14 cellular contexts compared by ENCODE assay signal in the genomic region with DNA sequence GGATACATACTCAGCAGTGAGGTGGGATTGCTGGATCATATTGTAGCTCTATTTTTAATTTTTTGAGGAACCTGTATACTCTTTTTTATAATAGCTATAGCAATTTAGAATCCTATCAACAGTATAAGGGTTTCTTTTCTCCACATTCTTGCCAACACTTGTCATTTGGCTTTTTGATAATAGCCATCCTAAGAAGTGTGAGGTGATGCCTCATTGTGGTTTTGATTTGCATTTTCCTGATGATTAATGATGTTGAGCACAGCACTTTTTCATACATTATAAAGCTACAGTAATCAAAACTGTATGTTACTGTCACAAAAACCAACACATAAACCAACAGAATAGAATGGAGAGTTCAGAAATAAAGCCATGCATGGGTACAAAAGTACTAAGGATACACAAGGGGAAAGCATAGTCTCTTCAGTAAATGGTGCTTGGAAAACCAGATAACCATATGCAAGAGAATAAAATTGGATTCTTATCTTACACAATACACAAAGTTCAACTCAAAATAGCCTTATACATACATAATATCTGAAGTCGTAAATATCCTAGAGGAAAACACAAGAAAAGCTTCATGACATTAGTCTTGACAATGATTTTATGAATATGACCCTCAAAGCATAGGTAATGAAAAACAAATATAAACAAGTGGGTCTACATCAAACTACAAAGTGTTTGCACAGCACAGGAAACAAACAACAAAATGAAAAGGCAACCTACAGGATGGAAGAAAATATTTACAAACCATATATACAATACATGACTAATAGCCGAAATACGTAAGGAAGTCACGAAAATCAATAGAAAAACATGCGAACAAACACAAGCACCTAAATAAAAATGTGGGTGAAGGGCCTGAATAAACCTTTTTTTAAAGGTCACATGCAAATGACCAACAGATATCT.
"Had no signal": no experiment of that assay in that cellular context is flagged by ENCODE, and none has a peak within 500 bp of the region (broad histone marks: within the 10 kb centered on the region; RNA-seq: fewer than 3 reads in every experiment).

No MANE protein-coding gene starts in this region.

- H3K27ac ChIP-seq: esophagus muscularis mucosa, upper lobe of left lung had no signal

- H3K27me3 ChIP-seq: esophagus muscularis mucosa, upper lobe of left lung had no signal

- H3K4me3 ChIP-seq: esophagus muscularis mucosa, upper lobe of left lung had no signal

- ATAC-seq: activated CD8-positive, alpha-beta memory T cell treated with anti-CD3 and anti-CD28 coated beads, Interleukin-2, amount 10 ng/mL, durations not matched to agents 7 days and 5 days; natural killer cell treated with Interleukin-12 subunit alpha and Interleukin-12 subunit beta and Interleukin-15 and Interleukin-18, amount 100 ng/mL, for 72 hours; stimulated activated naive CD8-positive, alpha-beta T cell treated with anti-CD3 and anti-CD28 coated beads, Interleukin-15, Interleukin-2, amounts not matched to agents 100 U/mL and 50 U/mL, for 24 hours had no signal

- DNase-seq: activated CD4-positive, alpha-beta T cell treated with anti-CD3 and anti-CD28 coated beads for 1 hour; activated CD4-positive, alpha-beta T cell treated with anti-CD3 and anti-CD28 coated beads, Interleukin-2, amount 50 U/mL, for 48 hours; activated CD8-positive, alpha-beta memory T cell treated with anti-CD3 and anti-CD28 coated beads, Interleukin-2, amount 10 ng/mL, durations not matched to agents 7 days and 5 days; activated effector memory CD4-positive, alpha-beta T cell treated with anti-CD3 and anti-CD28 coated beads, Interleukin-2, amount 50 U/mL, for 16 hours; activated T-cell treated with anti-CD3 and anti-CD28 coated beads, Interleukin-2, amount 50 U/mL, for 24 hours; glutamatergic neuron; left colon; occipital lobe; stimulated activated CD4-positive, alpha-beta T cell treated with anti-CD3 and anti-CD28 coated beads, Interleukin-4, amount 100 ng/mL, for 1 hour; stimulated activated CD8-positive, alpha-beta memory T cell treated with anti-CD3 and anti-CD28 coated beads, Interleukin-4, amount 100 ng/mL, for 48 hours; stimulated activated naive CD8-positive, alpha-beta T cell treated with anti-CD3 and anti-CD28 coated beads, Interleukin-15, Interleukin-2, amounts not matched to agents 100 U/mL and 50 U/mL, for 24 hours; upper lobe of left lung had no signal

- H3K9me3 ChIP-seq: esophagus muscularis mucosa, upper lobe of left lung had no signal

- H3K4me1 ChIP-seq: esophagus muscularis mucosa, upper lobe of left lung had no signal

- H3K36me3 ChIP-seq: esophagus muscularis mucosa, upper lobe of left lung had no signal
